Comparison of ENCODE assay signal across 2 cellular contexts in the genomic region with DNA sequence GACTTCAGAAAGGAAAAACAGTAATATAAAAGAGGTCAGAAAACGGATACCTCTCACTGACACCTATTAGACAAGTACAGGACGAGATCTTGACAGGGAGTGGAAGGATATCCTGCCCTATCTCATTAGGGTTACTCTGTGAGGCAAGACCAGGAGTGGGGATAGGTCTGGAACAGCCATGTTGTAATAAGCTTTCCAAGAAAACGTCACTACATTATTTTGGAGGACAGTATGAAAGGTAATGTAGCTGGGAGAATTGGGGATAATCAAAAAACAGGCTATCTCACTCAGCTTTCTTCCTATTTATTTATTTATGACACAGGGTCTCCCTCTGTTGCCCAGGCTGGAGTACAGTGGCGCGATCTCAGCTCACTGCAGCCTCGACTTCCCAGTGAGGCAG.
TF ChIP-seq lines count a peak whose summit lies in the region.

No MANE protein-coding gene starts in this region.

TF ChIP-seq in HepG2, 621 proteins besides CTCF, POLR2A, EP300 and RAD21:
- TF ChIP-seq IKZF1 (IDR thresholded peaks at IDR 0.05) (no peak), BORCS8-MEF2B (CRISPR knock-in tag; IDR thresholded peaks at IDR 0.05) (no peak), ZNF235 (CRISPR knock-in tag; IDR thresholded peaks at IDR 0.05; ENCODE audit: borderline replicate concordance) (no peak), ZNF546 (CRISPR knock-in tag; conservative IDR thresholded peaks at IDR 0.05) (no peak), ZNF446 (CRISPR knock-in tag; IDR thresholded peaks at IDR 0.05) (no peak), ZNF12 (CRISPR knock-in tag; IDR thresholded peaks at IDR 0.05) (no peak), ZNF230 (CRISPR knock-in tag; IDR thresholded peaks at IDR 0.05) (no peak), PPARG (CRISPR knock-in tag; conservative IDR thresholded peaks at IDR 0.05) (no peak), BRD4 (CRISPR knock-in tag; IDR thresholded peaks at IDR 0.05) (no peak), MYNN (CRISPR knock-in tag; IDR thresholded peaks at IDR 0.05; ENCODE audit: low read depth) (no peak), REPIN1 (CRISPR knock-in tag; IDR thresholded peaks at IDR 0.05; ENCODE audit: borderline replicate concordance, low read depth) (no peak), YY1 (IDR thresholded peaks at IDR 0.05; ENCODE audit: insufficient read depth, insufficient replicate concordance, low read depth, low read length) (no peak)
- TF ChIP-seq, protein P1, sequence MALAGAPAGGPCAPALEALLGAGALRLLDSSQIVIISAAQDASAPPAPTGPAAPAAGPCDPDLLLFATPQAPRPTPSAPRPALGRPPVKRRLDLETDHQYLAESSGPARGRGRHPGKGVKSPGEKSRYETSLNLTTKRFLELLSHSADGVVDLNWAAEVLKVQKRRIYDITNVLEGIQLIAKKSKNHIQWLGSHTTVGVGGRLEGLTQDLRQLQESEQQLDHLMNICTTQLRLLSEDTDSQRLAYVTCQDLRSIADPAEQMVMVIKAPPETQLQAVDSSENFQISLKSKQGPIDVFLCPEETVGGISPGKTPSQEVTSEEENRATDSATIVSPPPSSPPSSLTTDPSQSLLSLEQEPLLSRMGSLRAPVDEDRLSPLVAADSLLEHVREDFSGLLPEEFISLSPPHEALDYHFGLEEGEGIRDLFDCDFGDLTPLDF (CRISPR knock-in tag; IDR thresholded peaks at IDR 0.05) = no peak
- TF ChIP-seq, protein P2, sequence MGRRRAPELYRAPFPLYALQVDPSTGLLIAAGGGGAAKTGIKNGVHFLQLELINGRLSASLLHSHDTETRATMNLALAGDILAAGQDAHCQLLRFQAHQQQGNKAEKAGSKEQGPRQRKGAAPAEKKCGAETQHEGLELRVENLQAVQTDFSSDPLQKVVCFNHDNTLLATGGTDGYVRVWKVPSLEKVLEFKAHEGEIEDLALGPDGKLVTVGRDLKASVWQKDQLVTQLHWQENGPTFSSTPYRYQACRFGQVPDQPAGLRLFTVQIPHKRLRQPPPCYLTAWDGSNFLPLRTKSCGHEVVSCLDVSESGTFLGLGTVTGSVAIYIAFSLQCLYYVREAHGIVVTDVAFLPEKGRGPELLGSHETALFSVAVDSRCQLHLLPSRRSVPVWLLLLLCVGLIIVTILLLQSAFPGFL (CRISPR knock-in tag; IDR thresholded peaks at IDR 0.05) = no peak
- TF ChIP-seq, protein P3, sequence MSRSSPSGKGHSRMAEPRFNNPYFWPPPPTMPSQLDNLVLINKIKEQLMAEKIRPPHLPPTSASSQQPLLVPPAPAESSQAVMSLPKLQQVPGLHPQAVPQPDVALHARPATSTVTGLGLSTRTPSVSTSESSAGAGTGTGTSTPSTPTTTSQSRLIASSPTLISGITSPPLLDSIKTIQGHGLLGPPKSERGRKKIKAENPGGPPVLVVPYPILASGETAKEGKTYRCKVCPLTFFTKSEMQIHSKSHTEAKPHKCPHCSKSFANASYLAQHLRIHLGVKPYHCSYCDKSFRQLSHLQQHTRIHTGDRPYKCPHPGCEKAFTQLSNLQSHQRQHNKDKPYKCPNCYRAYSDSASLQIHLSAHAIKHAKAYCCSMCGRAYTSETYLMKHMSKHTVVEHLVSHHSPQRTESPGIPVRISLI (CRISPR knock-in tag; IDR thresholded peaks at IDR 0.05; ENCODE audit: borderline replicate concordance) = no peak
TF ChIP-seq in HepG2: peak in this region for 0.

TF ChIP-seq in K562, 482 proteins besides CTCF, POLR2A, EP300 and RAD21 (continues in another document):
- TF ChIP-seq HLTF (IDR thresholded peaks at IDR 0.05) (no peak), JUND (IDR thresholded peaks at IDR 0.05; ENCODE audit: borderline replicate concordance, low read depth, low read length) (no peak), JUND (tag; IDR thresholded peaks at IDR 0.05; ENCODE audit: borderline replicate concordance, low read depth, low read length) (0 out of 3 replicates have a peak, but pooled peaks have one; percentile 9), ZNF253 (CRISPR knock-in tag; conservative IDR thresholded peaks at IDR 0.05) (no peak), ZNF707 (CRISPR knock-in tag; conservative IDR thresholded peaks at IDR 0.05) (peak; percentile 57; the same call in 1 of the 2 replicates), GABPB1 (CRISPR knock-in tag; IDR thresholded peaks at IDR 0.05) (no peak), TRIM24 (IDR thresholded peaks at IDR 0.05) (no peak), NRF1 (conservative IDR thresholded peaks at IDR 0.05 in 1 of 2, IDR thresholded peaks at IDR 0.05 in 1 of 2) (no peak), HDAC3 (IDR thresholded peaks at IDR 0.05; ENCODE audit: borderline replicate concordance, partially characterized antibody) (no peak), ZNF324 (CRISPR knock-in tag; IDR thresholded peaks at IDR 0.05) (no peak), STAT5B (CRISPR knock-in tag; IDR thresholded peaks at IDR 0.05) (no peak), BRD4 (IDR thresholded peaks at IDR 0.05) (no peak), SP1 (CRISPR knock-in tag; IDR thresholded peaks at IDR 0.05) (no peak), NFE2 (IDR thresholded peaks at IDR 0.05; ENCODE audit: low read depth) (no peak), YY1 (IDR thresholded peaks at IDR 0.05; ENCODE audit: borderline replicate concordance in 1 of 3, control insufficient read depth in 1 of 3, extremely low read depth in 1 of 3, insufficient read depth in 3 of 3, insufficient read length in 1 of 3, insufficient replicate concordance in 2 of 3, low read depth in 1 of 3, low read length in 2 of 3) (peak in 1 of 3 experiments; percentile 32), CAMTA2 (CRISPR knock-in tag; conservative IDR thresholded peaks at IDR 0.05) (no peak), ZNF212 (CRISPR knock-in tag; IDR thresholded peaks at IDR 0.05) (no peak)
- TF ChIP-seq, protein P4, sequence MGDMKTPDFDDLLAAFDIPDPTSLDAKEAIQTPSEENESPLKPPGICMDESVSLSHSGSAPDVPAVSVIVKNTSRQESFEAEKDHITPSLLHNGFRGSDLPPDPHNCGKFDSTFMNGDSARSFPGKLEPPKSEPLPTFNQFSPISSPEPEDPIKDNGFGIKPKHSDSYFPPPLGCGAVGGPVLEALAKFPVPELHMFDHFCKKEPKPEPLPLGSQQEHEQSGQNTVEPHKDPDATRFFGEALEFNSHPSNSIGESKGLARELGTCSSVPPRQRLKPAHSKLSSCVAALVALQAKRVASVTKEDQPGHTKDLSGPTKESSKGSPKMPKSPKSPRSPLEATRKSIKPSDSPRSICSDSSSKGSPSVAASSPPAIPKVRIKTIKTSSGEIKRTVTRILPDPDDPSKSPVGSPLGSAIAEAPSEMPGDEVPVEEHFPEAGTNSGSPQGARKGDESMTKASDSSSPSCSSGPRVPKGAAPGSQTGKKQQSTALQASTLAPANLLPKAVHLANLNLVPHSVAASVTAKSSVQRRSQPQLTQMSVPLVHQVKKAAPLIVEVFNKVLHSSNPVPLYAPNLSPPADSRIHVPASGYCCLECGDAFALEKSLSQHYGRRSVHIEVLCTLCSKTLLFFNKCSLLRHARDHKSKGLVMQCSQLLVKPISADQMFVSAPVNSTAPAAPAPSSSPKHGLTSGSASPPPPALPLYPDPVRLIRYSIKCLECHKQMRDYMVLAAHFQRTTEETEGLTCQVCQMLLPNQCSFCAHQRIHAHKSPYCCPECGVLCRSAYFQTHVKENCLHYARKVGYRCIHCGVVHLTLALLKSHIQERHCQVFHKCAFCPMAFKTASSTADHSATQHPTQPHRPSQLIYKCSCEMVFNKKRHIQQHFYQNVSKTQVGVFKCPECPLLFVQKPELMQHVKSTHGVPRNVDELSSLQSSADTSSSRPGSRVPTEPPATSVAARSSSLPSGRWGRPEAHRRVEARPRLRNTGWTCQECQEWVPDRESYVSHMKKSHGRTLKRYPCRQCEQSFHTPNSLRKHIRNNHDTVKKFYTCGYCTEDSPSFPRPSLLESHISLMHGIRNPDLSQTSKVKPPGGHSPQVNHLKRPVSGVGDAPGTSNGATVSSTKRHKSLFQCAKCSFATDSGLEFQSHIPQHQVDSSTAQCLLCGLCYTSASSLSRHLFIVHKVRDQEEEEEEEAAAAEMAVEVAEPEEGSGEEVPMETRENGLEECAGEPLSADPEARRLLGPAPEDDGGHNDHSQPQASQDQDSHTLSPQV (IDR thresholded peaks at IDR 0.05) = peak; percentile 59; the same call in 1 of the 2 replicates
- TF ChIP-seq, protein P5, sequence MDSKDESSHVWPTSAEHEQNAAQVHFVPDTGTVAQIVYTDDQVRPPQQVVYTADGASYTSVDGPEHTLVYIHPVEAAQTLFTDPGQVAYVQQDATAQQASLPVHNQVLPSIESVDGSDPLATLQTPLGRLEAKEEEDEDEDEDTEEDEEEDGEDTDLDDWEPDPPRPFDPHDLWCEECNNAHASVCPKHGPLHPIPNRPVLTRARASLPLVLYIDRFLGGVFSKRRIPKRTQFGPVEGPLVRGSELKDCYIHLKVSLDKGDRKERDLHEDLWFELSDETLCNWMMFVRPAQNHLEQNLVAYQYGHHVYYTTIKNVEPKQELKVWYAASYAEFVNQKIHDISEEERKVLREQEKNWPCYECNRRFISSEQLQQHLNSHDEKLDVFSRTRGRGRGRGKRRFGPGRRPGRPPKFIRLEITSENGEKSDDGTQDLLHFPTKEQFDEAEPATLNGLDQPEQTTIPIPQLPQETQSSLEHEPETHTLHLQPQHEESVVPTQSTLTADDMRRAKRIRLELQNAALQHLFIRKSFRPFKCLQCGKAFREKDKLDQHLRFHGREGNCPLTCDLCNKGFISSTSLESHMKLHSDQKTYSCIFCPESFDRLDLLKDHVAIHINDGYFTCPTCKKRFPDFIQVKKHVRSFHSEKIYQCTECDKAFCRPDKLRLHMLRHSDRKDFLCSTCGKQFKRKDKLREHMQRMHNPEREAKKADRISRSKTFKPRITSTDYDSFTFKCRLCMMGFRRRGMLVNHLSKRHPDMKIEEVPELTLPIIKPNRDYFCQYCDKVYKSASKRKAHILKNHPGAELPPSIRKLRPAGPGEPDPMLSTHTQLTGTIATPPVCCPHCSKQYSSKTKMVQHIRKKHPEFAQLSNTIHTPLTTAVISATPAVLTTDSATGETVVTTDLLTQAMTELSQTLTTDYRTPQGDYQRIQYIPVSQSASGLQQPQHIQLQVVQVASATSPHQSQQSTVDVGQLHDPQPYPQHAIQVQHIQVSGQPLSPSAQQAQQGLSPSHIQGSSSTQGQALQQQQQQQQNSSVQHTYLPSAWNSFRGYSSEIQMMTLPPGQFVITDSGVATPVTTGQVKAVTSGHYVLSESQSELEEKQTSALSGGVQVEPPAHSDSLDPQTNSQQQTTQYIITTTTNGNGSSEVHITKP (IDR thresholded peaks at IDR 0.05; ENCODE audit: partially characterized antibody) = peak; percentile 62
- TF ChIP-seq, protein P6, sequence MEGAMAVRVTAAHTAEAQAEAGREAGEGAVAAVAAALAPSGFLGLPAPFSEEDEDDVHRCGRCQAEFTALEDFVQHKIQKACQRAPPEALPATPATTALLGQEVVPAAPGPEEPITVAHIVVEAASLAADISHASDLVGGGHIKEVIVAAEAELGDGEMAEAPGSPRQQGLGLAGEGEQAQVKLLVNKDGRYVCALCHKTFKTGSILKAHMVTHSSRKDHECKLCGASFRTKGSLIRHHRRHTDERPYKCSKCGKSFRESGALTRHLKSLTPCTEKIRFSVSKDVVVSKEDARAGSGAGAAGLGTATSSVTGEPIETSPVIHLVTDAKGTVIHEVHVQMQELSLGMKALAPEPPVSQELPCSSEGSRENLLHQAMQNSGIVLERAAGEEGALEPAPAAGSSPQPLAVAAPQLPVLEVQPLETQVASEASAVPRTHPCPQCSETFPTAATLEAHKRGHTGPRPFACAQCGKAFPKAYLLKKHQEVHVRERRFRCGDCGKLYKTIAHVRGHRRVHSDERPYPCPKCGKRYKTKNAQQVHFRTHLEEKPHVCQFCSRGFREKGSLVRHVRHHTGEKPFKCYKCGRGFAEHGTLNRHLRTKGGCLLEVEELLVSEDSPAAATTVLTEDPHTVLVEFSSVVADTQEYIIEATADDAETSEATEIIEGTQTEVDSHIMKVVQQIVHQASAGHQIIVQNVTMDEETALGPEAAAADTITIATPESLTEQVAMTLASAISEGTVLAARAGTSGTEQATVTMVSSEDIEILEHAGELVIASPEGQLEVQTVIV (CRISPR knock-in tag; IDR thresholded peaks at IDR 0.05; ENCODE audit: borderline replicate concordance) = no peak
- TF ChIP-seq, protein P1 (CRISPR knock-in tag; IDR thresholded peaks at IDR 0.05) = no peak
- TF ChIP-seq, protein P7, sequence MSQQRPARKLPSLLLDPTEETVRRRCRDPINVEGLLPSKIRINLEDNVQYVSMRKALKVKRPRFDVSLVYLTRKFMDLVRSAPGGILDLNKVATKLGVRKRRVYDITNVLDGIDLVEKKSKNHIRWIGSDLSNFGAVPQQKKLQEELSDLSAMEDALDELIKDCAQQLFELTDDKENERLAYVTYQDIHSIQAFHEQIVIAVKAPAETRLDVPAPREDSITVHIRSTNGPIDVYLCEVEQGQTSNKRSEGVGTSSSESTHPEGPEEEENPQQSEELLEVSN (IDR thresholded peaks at IDR 0.05; ENCODE audit: borderline replicate concordance in 1 of 2, extremely low read depth in 1 of 2, insufficient read depth in 1 of 2, insufficient read length in 1 of 2, low read depth in 1 of 2, low read length in 1 of 2, poor library complexity in 1 of 2, severe bottlenecking in 1 of 2) = no peak
- TF ChIP-seq, protein P8, sequence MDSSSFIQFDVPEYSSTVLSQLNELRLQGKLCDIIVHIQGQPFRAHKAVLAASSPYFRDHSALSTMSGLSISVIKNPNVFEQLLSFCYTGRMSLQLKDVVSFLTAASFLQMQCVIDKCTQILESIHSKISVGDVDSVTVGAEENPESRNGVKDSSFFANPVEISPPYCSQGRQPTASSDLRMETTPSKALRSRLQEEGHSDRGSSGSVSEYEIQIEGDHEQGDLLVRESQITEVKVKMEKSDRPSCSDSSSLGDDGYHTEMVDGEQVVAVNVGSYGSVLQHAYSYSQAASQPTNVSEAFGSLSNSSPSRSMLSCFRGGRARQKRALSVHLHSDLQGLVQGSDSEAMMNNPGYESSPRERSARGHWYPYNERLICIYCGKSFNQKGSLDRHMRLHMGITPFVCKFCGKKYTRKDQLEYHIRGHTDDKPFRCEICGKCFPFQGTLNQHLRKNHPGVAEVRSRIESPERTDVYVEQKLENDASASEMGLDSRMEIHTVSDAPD (CRISPR knock-in tag; IDR thresholded peaks at IDR 0.05) = no peak
- TF ChIP-seq, protein P9, sequence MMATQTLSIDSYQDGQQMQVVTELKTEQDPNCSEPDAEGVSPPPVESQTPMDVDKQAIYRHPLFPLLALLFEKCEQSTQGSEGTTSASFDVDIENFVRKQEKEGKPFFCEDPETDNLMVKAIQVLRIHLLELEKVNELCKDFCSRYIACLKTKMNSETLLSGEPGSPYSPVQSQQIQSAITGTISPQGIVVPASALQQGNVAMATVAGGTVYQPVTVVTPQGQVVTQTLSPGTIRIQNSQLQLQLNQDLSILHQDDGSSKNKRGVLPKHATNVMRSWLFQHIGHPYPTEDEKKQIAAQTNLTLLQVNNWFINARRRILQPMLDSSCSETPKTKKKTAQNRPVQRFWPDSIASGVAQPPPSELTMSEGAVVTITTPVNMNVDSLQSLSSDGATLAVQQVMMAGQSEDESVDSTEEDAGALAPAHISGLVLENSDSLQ (IDR thresholded peaks at IDR 0.05) = no peak
- TF ChIP-seq, protein P10, sequence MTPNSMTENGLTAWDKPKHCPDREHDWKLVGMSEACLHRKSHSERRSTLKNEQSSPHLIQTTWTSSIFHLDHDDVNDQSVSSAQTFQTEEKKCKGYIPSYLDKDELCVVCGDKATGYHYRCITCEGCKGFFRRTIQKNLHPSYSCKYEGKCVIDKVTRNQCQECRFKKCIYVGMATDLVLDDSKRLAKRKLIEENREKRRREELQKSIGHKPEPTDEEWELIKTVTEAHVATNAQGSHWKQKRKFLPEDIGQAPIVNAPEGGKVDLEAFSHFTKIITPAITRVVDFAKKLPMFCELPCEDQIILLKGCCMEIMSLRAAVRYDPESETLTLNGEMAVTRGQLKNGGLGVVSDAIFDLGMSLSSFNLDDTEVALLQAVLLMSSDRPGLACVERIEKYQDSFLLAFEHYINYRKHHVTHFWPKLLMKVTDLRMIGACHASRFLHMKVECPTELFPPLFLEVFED (CRISPR knock-in tag; conservative IDR thresholded peaks at IDR 0.05) = no peak
